Comparison of ENCODE assay signal across 15 cellular contexts in the genomic region with DNA sequence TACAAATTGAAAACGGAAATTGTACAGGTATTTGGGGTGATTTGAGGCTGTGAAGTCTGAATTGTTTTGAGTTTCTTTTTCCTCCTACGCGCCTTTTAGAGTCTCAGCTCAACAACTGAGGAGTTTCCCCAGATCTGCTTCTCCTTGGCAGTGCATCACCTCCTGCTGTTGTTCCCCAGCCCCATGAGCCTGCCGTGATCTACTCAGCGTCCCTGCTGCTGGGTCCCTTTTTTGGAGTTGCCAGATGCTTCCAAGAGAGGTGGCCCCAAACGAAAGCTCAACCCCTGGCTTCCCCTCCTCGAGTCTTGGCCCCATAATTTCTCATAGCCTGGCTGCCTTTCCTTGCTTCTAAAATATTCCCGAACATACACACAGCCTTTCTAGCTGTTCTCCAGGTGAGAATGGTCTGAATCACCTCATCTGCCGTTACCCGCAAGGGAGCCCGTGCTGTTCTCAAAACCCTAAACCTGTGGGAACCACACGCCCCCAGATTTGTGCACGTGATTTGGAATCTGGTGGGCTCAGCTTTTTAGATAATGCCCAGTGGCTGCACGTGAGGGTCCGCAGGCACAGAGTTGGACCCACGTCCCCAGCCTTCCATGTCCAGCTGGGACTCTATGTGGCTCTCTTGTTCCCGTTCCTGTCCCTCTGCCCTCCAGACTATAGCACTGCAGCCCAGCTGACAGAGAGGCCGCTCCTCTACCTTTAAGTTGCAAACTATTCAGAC.
A peak's percentile ranks its signal among the peaks of the same experiment; 100 is the strongest.
DNase-seq lines count a peak whose midpoint lies in the region; ATAC-seq, FAIRE-seq and TF ChIP-seq lines count a peak whose summit lies in the region.
"Had no signal": no experiment of that assay in that cellular context is flagged by ENCODE, and none has a peak within 500 bp of the region (broad histone marks: within the 10 kb centered on the region; RNA-seq: fewer than 3 reads in every experiment).

No MANE protein-coding gene starts in this region.

- DNase-seq in CD4-positive, CD25-positive, alpha-beta regulatory T cell: peak in 1 of 3 donors; percentile 55
- no peak for DNase-seq in CD8-positive, alpha-beta memory T cell
- DNase-seq in activated T-cell treated with anti-CD3 and anti-CD28 coated beads, Interleukin-2, amount 50 U/mL, for 4 hours: no peak
- peak; percentile 23 for DNase-seq in kidney
- no peak for DNase-seq in NCI-H446 treated with DMSO at 0.1 percent for 48 hours (lab: John Stamatoyannopoulos, UW)
- DNase-seq in SHP77 (lab: John Stamatoyannopoulos, UW): no peak
- no peak for DNase-seq in GM10248 (ENCODE audit: extremely low spot score)
- DNase-seq: C1 segment of cervical spinal cord, DMS79 treated with DMSO at 0.1 percent for 48 hours, naive B cell, NCI-H1417, NCI-H226, testis had no signal

- peaks cover 24% of the 10 kb centered on the region for H3K36me3 Mint-ChIP-seq in CD4-positive, CD25-positive, alpha-beta regulatory T cell
- peaks cover 9 to 31% (median 14%) of the 10 kb centered on the region in 3 donors for H3K36me3 Mint-ChIP-seq in CD8-positive, alpha-beta memory T cell
- peaks cover 33% of the 10 kb centered on the region for H3K36me3 Mint-ChIP-seq in activated T-cell treated with anti-CD3 and anti-CD28 coated beads, Interleukin-2, amount 50 U/mL, for 4 hours (ENCODE audit: insufficient read depth)

- intact Hi-C loops in kidney (cut with DNase I): no loop called here

- no peak for TF ChIP-seq CTCF in kidney (IDR thresholded peaks at IDR 0.05; ENCODE audit: borderline replicate concordance, extremely low read depth, insufficient read depth)
- TF ChIP-seq CTCF in GM10248 (IDR thresholded peaks at IDR 0.05; ENCODE audit: control extremely low read depth, extremely low read depth, low read depth, missing control alignments): no peak

- peak overlapping the region; percentile 93 to 97 (median 94) for H3K27ac Mint-ChIP-seq in CD4-positive, CD25-positive, alpha-beta regulatory T cell
- H3K27ac Mint-ChIP-seq in CD8-positive, alpha-beta memory T cell: peak overlapping the region in 7 of 8 donors; percentile 57 to 96 (median 90)

- peak overlapping the region; percentile 56 for H3K27ac ChIP-seq in CD4-positive, CD25-positive, alpha-beta regulatory T cell (ENCODE audit: insufficient read depth, low read length, poor library complexity, severe bottlenecking)
- H3K27ac ChIP-seq in CD8-positive, alpha-beta memory T cell (ENCODE audit: low read depth, low read length): no peak overlapping the region
- H3K27ac ChIP-seq in kidney (ENCODE audit: low read depth in 2 of 2, low read length in 2 of 2): no peak overlapping the region
- H3K27ac ChIP-seq: KMS-11, testis had no signal

- FAIRE-seq in kidney (lab: Jason Lieb, UNC): no peak

- H3K27me3 Mint-ChIP-seq in CD4-positive, CD25-positive, alpha-beta regulatory T cell: no peaks in the 10 kb centered on the region
- peaks cover 0 to 2% of the 10 kb centered on the region in 2 donors for H3K27me3 Mint-ChIP-seq in CD8-positive, alpha-beta memory T cell
- H3K27me3 Mint-ChIP-seq in activated T-cell treated with anti-CD3 and anti-CD28 coated beads, Interleukin-2, amount 50 U/mL, for 4 hours (ENCODE audit: low read depth): no peaks in the 10 kb centered on the region
- H3K27me3 Mint-ChIP-seq: naive B cell had no signal

- no peaks in the 10 kb centered on the region for H3K9me3 ChIP-seq in CD4-positive, CD25-positive, alpha-beta regulatory T cell (ENCODE audit: control insufficient read depth in 2 of 2, low read length in 2 of 2)
- no peaks in the 10 kb centered on the region for H3K9me3 ChIP-seq in CD8-positive, alpha-beta memory T cell (ENCODE audit: low read length)
- H3K9me3 ChIP-seq in kidney (ENCODE audit: control insufficient read depth in 1 of 2, low read length in 2 of 2): no peaks in the 10 kb centered on the region
- H3K9me3 ChIP-seq: gastrocnemius medialis, testis had no signal

- CTCF ChIA-PET in CD8-positive, alpha-beta memory T cell (lab: Charles Lee): interaction anchor here (1.0 to 1.4 kb wide), 2 partner anchors 12 to 19 kb away, joined by 3 to 4 read pairs; no protein-coding TSS in a partner anchor
- CTCF ChIA-PET in GM10248 (lab: Yijun Ruan, JAX): interaction anchor here (1.4 to 2.1 kb wide), 2 partner anchors 12 to 13 kb away, joined by 3 to 6 read pairs; no protein-coding TSS in a partner anchor

- H3K36me3 ChIP-seq in CD4-positive, CD25-positive, alpha-beta regulatory T cell (ENCODE audit: control insufficient read depth, insufficient read depth, low read length): no peaks in the 10 kb centered on the region
- H3K36me3 ChIP-seq in CD8-positive, alpha-beta memory T cell (ENCODE audit: insufficient read depth, low read length): peaks cover 6% of the 10 kb centered on the region
- no peaks in the 10 kb centered on the region for H3K36me3 ChIP-seq in kidney (ENCODE audit: control insufficient read depth in 1 of 2, insufficient read depth in 2 of 2, low read length in 2 of 2)
- H3K36me3 ChIP-seq: gastrocnemius medialis had no signal

- peaks cover 19% of the 10 kb centered on the region for H3K4me1 ChIP-seq in CD4-positive, CD25-positive, alpha-beta regulatory T cell (ENCODE audit: control insufficient read depth, insufficient read depth, low read length, poor library complexity, severe bottlenecking)
- peaks cover 19% of the 10 kb centered on the region for H3K4me1 ChIP-seq in CD8-positive, alpha-beta memory T cell (ENCODE audit: insufficient read depth, low read length)
- no peaks in the 10 kb centered on the region for H3K4me1 ChIP-seq in kidney (ENCODE audit: control insufficient read depth in 1 of 2, insufficient read depth in 1 of 2, low read depth in 1 of 2, low read length in 2 of 2)
- H3K4me1 ChIP-seq: testis had no signal

- H3K9me3 Mint-ChIP-seq in CD4-positive, CD25-positive, alpha-beta regulatory T cell: peaks cover 0 to 5% (median under 1%) of the 10 kb centered on the region in 7 donors
- H3K9me3 Mint-ChIP-seq in CD8-positive, alpha-beta memory T cell: peaks cover 0 to 4% (median 2%) of the 10 kb centered on the region in 5 donors
- H3K9me3 Mint-ChIP-seq in activated T-cell treated with anti-CD3 and anti-CD28 coated beads, Interleukin-2, amount 50 U/mL, for 4 hours: peaks cover 2% of the 10 kb centered on the region

- H3K4me3 Mint-ChIP-seq in CD4-positive, CD25-positive, alpha-beta regulatory T cell: peak overlapping the region in 3 of 4 donors; percentile 13 to 70 (median 63)
- H3K4me3 Mint-ChIP-seq in CD8-positive, alpha-beta memory T cell: peak overlapping the region in 5 of 7 donors; percentile 8 to 63 (median 33)
- peak overlapping the region; percentile 53 for H3K4me3 Mint-ChIP-seq in activated T-cell treated with anti-CD3 and anti-CD28 coated beads, Interleukin-2, amount 50 U/mL, for 4 hours

- no peak for ATAC-seq in CD4-positive, CD25-positive, alpha-beta regulatory T cell (ENCODE audit: low read depth in 2 of 2)
- ATAC-seq in activated T-cell treated with anti-CD3 and anti-CD28 coated beads, Interleukin-2, amount 50 U/mL, for 4 hours: peak; percentile 88 to 92

- no peak overlapping the region for H3K9ac ChIP-seq in kidney (ENCODE audit: low read length in 2 of 2)
- H3K9ac ChIP-seq: KMS-11 had no signal

- H3K4me3 ChIP-seq in CD4-positive, CD25-positive, alpha-beta regulatory T cell (ENCODE audit: low read depth, low read length): peak overlapping the region; percentile 44
- H3K4me3 ChIP-seq in CD8-positive, alpha-beta memory T cell (ENCODE audit: low read length): no peak overlapping the region
- H3K4me3 ChIP-seq in kidney (ENCODE audit: low read length in 2 of 2): no peak overlapping the region
- H3K4me3 ChIP-seq: gastrocnemius medialis, testis had no signal

- POLR2A ChIA-PET in CD8-positive, alpha-beta memory T cell (lab: Charles Lee): no interaction called here
- POLR2A ChIA-PET in GM10248 (lab: Yijun Ruan, JAX): no interaction called here

- H3K4me1 Mint-ChIP-seq in CD4-positive, CD25-positive, alpha-beta regulatory T cell: peaks cover 18 to 34% (median 24%) of the 10 kb centered on the region in 4 donors
- H3K4me1 Mint-ChIP-seq in CD8-positive, alpha-beta memory T cell: peaks cover 21 to 36% (median 35%) of the 10 kb centered on the region in 3 donors
- peaks cover 45% of the 10 kb centered on the region for H3K4me1 Mint-ChIP-seq in activated T-cell treated with anti-CD3 and anti-CD28 coated beads, Interleukin-2, amount 50 U/mL, for 4 hours (ENCODE audit: low read depth)

- H3K27me3 ChIP-seq in CD4-positive, CD25-positive, alpha-beta regulatory T cell (ENCODE audit: control insufficient read depth, insufficient read depth, low read length): no peaks in the 10 kb centered on the region
- no peaks in the 10 kb centered on the region for H3K27me3 ChIP-seq in CD8-positive, alpha-beta memory T cell (ENCODE audit: insufficient read depth, low read length, poor library complexity, severe bottlenecking)
- H3K27me3 ChIP-seq: gastrocnemius medialis, testis had no signal

Comparison
In these comparisons a context has a peak if more than half of its experiments do, and no peak if none do; other contexts are left out.
1. ATAC-seq: peak in activated T-cell treated with anti-CD3 and anti-CD28 coated beads, Interleukin-2, amount 50 U/mL, for 4 hours (2 of 2); none in CD4-positive, CD25-positive, alpha-beta regulatory T cell (0 of 2).
2. Peak in every context shown above with its lines, with median percentiles within 50 percentile points of each other: H3K4me3 Mint-ChIP-seq.